Comparison of ENCODE assay signal across 2 cellular contexts in the genomic region with DNA sequence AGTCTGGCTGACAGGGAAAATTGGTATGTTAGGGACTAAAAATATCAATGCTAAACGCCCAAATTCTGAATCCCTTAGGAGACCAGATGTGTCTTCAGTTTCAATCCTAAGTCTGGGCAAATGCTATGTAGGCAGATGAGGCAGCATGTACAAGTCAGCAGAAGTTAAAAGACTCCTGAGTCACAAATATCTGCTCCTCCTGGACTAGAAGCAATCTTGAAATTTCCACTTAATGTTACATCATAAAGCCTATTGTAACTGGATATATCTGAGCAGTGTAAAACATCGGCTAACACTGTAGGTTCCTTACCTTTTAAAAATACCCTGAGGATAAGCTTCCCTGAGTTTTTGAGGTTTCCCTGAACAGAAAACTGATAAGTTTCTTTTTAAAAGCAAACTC.
TF ChIP-seq lines count a peak whose summit lies in the region.

No MANE protein-coding gene starts in this region.

TF ChIP-seq in A549, 52 proteins besides CTCF, POLR2A, EP300 and RAD21:
- no peak for TF ChIP-seq RNF2 (IDR thresholded peaks at IDR 0.05; ENCODE audit: borderline replicate concordance, low read depth)
- TF ChIP-seq JUNB (IDR thresholded peaks at IDR 0.05), result no peak
- TF ChIP-seq HDAC2 (IDR thresholded peaks at IDR 0.05), result no peak
- no peak for TF ChIP-seq CHD2 (IDR thresholded peaks at IDR 0.05; ENCODE audit: low read length, partially characterized antibody)
- TF ChIP-seq MAFK (IDR thresholded peaks at IDR 0.05; ENCODE audit: partially characterized antibody), result no peak
- no peak for TF ChIP-seq TP53 (CRISPR knock-in tag; IDR thresholded peaks at IDR 0.05)
- no peak for TF ChIP-seq MAZ (IDR thresholded peaks at IDR 0.05; ENCODE audit: borderline replicate concordance, low read depth, low read length)
- no peak for TF ChIP-seq CHD4 (IDR thresholded peaks at IDR 0.05; ENCODE audit: borderline replicate concordance)
- no peak for TF ChIP-seq ZFP36 (IDR thresholded peaks at IDR 0.05; ENCODE audit: borderline replicate concordance, partially characterized antibody)
- no peak for TF ChIP-seq NR3C1 (IDR thresholded peaks at IDR 0.05)
- TF ChIP-seq CEBPB (IDR thresholded peaks at IDR 0.05), result no peak
- no peak for TF ChIP-seq GATA3 (IDR thresholded peaks at IDR 0.05; ENCODE audit: borderline replicate concordance)
- TF ChIP-seq, protein P1, sequence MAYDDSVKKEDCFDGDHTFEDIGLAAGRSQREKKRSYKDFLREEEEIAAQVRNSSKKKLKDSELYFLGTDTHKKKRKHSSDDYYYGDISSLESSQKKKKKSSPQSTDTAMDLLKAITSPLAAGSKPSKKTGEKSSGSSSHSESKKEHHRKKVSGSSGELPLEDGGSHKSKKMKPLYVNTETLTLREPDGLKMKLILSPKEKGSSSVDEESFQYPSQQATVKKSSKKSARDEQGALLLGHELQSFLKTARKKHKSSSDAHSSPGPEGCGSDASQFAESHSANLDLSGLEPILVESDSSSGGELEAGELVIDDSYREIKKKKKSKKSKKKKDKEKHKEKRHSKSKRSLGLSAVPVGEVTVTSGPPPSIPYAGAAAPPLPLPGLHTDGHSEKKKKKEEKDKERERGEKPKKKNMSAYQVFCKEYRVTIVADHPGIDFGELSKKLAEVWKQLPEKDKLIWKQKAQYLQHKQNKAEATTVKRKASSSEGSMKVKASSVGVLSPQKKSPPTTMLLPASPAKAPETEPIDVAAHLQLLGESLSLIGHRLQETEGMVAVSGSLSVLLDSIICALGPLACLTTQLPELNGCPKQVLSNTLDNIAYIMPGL (CRISPR knock-in tag; IDR thresholded peaks at IDR 0.05; ENCODE audit: borderline replicate concordance), result no peak

TF ChIP-seq in IMR-90, 13 proteins besides CTCF, POLR2A, EP300 and RAD21:
- peak; percentile 86 for TF ChIP-seq CEBPB (IDR thresholded peaks at IDR 0.05; ENCODE audit: low read depth, low read length)
- no peak for TF ChIP-seq CHD1 (IDR thresholded peaks at IDR 0.05; ENCODE audit: low read depth, low read length)
- no peak for TF ChIP-seq BHLHE40 (IDR thresholded peaks at IDR 0.05; ENCODE audit: low read depth, low read length)
- TF ChIP-seq RCOR1 (IDR thresholded peaks at IDR 0.05; ENCODE audit: insufficient replicate concordance, low read length), result no peak
- TF ChIP-seq, protein P2, sequence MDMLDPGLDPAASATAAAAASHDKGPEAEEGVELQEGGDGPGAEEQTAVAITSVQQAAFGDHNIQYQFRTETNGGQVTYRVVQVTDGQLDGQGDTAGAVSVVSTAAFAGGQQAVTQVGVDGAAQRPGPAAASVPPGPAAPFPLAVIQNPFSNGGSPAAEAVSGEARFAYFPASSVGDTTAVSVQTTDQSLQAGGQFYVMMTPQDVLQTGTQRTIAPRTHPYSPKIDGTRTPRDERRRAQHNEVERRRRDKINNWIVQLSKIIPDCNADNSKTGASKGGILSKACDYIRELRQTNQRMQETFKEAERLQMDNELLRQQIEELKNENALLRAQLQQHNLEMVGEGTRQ (IDR thresholded peaks at IDR 0.05; ENCODE audit: low read depth, low read length), result no peak
- no peak for TF ChIP-seq RFX5 (IDR thresholded peaks at IDR 0.05; ENCODE audit: low read depth, low read length)
- TF ChIP-seq MXI1 (IDR thresholded peaks at IDR 0.05; ENCODE audit: borderline replicate concordance, low read depth, low read length), result no peak
- TF ChIP-seq MAZ (IDR thresholded peaks at IDR 0.05; ENCODE audit: borderline replicate concordance, low read depth, low read length), result no peak
- TF ChIP-seq FOS (IDR thresholded peaks at IDR 0.05; ENCODE audit: low read depth, low read length), result 0 out of 2 replicates have a peak, but pooled peaks have one; percentile 5
- TF ChIP-seq, protein P3, sequence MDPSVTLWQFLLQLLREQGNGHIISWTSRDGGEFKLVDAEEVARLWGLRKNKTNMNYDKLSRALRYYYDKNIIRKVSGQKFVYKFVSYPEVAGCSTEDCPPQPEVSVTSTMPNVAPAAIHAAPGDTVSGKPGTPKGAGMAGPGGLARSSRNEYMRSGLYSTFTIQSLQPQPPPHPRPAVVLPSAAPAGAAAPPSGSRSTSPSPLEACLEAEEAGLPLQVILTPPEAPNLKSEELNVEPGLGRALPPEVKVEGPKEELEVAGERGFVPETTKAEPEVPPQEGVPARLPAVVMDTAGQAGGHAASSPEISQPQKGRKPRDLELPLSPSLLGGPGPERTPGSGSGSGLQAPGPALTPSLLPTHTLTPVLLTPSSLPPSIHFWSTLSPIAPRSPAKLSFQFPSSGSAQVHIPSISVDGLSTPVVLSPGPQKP (IDR thresholded peaks at IDR 0.05; ENCODE audit: borderline replicate concordance, low read depth, low read length), result no peak
- 0 out of 2 replicates have a peak, but pooled peaks have one; percentile 12 for TF ChIP-seq NFE2L2 (IDR thresholded peaks at IDR 0.05; ENCODE audit: low read depth, low read length)
- TF ChIP-seq SMC3 (IDR thresholded peaks at IDR 0.05; ENCODE audit: low read depth, low read length), result no peak
- peak; percentile 80 for TF ChIP-seq MAFK (IDR thresholded peaks at IDR 0.05; ENCODE audit: low read depth, low read length)
